ENCODE assay signal across 1 cellular context in the genomic region with DNA sequence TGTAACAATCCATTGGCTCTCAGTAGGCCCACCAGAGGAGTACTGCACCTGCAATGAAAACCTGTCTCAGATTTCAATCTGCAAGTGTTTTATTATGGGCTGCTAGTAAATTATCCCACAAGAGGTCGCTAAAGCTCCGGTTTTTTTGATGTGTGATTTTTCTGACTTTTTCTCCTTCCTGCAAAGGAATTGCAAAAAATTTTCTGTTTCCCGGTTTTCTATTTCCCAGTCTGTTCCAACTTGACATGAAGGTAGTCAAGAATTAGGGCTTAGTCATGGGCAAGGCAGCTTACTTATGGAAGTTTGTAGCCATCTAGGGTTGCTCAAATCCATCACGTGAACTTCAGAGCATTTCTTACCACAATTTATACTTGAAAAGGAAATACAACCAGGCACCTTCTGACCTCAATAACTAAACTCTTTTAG.
TF ChIP-seq lines count a peak whose summit lies in the region.

No MANE protein-coding gene starts in this region.

TF ChIP-seq in IMR-90, 13 proteins besides CTCF, POLR2A, EP300 and RAD21:
- TF ChIP-seq NFE2L2 (IDR thresholded peaks at IDR 0.05; ENCODE audit: low read depth, low read length) (no peak), CEBPB (IDR thresholded peaks at IDR 0.05; ENCODE audit: low read depth, low read length) (peak; percentile 75), MAFK (IDR thresholded peaks at IDR 0.05; ENCODE audit: low read depth, low read length) (0 out of 2 replicates have a peak, but pooled peaks have one; percentile 9), MXI1 (IDR thresholded peaks at IDR 0.05; ENCODE audit: borderline replicate concordance, low read depth, low read length) (no peak), SMC3 (IDR thresholded peaks at IDR 0.05; ENCODE audit: low read depth, low read length) (peak; percentile 82), CHD1 (IDR thresholded peaks at IDR 0.05; ENCODE audit: low read depth, low read length) (no peak), BHLHE40 (IDR thresholded peaks at IDR 0.05; ENCODE audit: low read depth, low read length) (peak; percentile 82), RFX5 (IDR thresholded peaks at IDR 0.05; ENCODE audit: low read depth, low read length) (no peak)
- TF ChIP-seq, protein P1, sequence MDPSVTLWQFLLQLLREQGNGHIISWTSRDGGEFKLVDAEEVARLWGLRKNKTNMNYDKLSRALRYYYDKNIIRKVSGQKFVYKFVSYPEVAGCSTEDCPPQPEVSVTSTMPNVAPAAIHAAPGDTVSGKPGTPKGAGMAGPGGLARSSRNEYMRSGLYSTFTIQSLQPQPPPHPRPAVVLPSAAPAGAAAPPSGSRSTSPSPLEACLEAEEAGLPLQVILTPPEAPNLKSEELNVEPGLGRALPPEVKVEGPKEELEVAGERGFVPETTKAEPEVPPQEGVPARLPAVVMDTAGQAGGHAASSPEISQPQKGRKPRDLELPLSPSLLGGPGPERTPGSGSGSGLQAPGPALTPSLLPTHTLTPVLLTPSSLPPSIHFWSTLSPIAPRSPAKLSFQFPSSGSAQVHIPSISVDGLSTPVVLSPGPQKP (IDR thresholded peaks at IDR 0.05; ENCODE audit: borderline replicate concordance, low read depth, low read length): no peak
- TF ChIP-seq, protein P2, sequence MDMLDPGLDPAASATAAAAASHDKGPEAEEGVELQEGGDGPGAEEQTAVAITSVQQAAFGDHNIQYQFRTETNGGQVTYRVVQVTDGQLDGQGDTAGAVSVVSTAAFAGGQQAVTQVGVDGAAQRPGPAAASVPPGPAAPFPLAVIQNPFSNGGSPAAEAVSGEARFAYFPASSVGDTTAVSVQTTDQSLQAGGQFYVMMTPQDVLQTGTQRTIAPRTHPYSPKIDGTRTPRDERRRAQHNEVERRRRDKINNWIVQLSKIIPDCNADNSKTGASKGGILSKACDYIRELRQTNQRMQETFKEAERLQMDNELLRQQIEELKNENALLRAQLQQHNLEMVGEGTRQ (IDR thresholded peaks at IDR 0.05; ENCODE audit: low read depth, low read length): peak; percentile 85
